1 cellular context compared by ENCODE assay signal in genomic region chr17:29042679-29043538, GRCh38.
TF ChIP-seq lines count a peak whose summit lies in the region.

Gene PIPOX (plus strand): TSS chr17:29043141. CDS start chr17:29043226, 85 bp downstream.

TF ChIP-seq in HepG2, 621 proteins besides CTCF, POLR2A, EP300 and RAD21 (continued from another document and continues in another):
- no peak for TF ChIP-seq ZBTB40 (IDR thresholded peaks at IDR 0.05)
- TF ChIP-seq ZBTB40 (CRISPR knock-in tag; IDR thresholded peaks at IDR 0.05): peak; percentile 72; the same call in 1 of the 2 replicates
- no peak for TF ChIP-seq ZBTB42 (CRISPR knock-in tag; IDR thresholded peaks at IDR 0.05)
- peak; percentile 47; the same call in 1 of the 2 replicates for TF ChIP-seq ZNF567 (CRISPR knock-in tag; IDR thresholded peaks at IDR 0.05; ENCODE audit: borderline replicate concordance)
- TF ChIP-seq ZC3H4 (CRISPR knock-in tag; IDR thresholded peaks at IDR 0.05; ENCODE audit: borderline replicate concordance): peak; percentile 31; the same call in 1 of the 2 replicates
- peak; percentile 87; the same call in 1 of the 2 replicates for TF ChIP-seq SNAPC2 (CRISPR knock-in tag; IDR thresholded peaks at IDR 0.05)
- no peak for TF ChIP-seq TERF1 (CRISPR knock-in tag; IDR thresholded peaks at IDR 0.05)
- peak; percentile 80 for TF ChIP-seq EED (CRISPR knock-in tag; IDR thresholded peaks at IDR 0.05)
- TF ChIP-seq SALL1 (CRISPR knock-in tag; IDR thresholded peaks at IDR 0.05): peak; percentile 75
- no peak; the same call in 1 of the 2 replicates for TF ChIP-seq MAFG (CRISPR knock-in tag; IDR thresholded peaks at IDR 0.05)
- TF ChIP-seq ZNF609 (CRISPR knock-in tag; IDR thresholded peaks at IDR 0.05; ENCODE audit: borderline replicate concordance): 0 out of 2 replicates have a peak, but pooled peaks have one; percentile 14
- TF ChIP-seq RFXANK (CRISPR knock-in tag; IDR thresholded peaks at IDR 0.05): no peak
- no peak for TF ChIP-seq ZNF652 (CRISPR knock-in tag; IDR thresholded peaks at IDR 0.05; ENCODE audit: borderline replicate concordance, low read depth)
- TF ChIP-seq MTERF4 (CRISPR knock-in tag; IDR thresholded peaks at IDR 0.05): no peak
- no peak for TF ChIP-seq KLF15 (CRISPR knock-in tag; IDR thresholded peaks at IDR 0.05; ENCODE audit: borderline replicate concordance)
- TF ChIP-seq ZBTB20 (CRISPR knock-in tag; IDR thresholded peaks at IDR 0.05; ENCODE audit: borderline replicate concordance, low read depth): 0 out of 2 replicates have a peak, but pooled peaks have one; percentile 23
- TF ChIP-seq PBX2 (CRISPR knock-in tag; IDR thresholded peaks at IDR 0.05): no peak
- TF ChIP-seq ZNF713 (CRISPR knock-in tag; IDR thresholded peaks at IDR 0.05): peak; percentile 89; the same call in 1 of the 2 replicates
- TF ChIP-seq ARID3A (IDR thresholded peaks at IDR 0.05; ENCODE audit: low read depth, low read length): no peak
- TF ChIP-seq REPIN1 (CRISPR knock-in tag; IDR thresholded peaks at IDR 0.05; ENCODE audit: borderline replicate concordance, low read depth): 0 out of 2 replicates have a peak, but pooled peaks have one; percentile 30
- no peak for TF ChIP-seq PAF1 (CRISPR knock-in tag; IDR thresholded peaks at IDR 0.05)
- peak; percentile 43; the same call in 1 of the 2 replicates for TF ChIP-seq ELF3 (CRISPR knock-in tag; IDR thresholded peaks at IDR 0.05)
- no peak for TF ChIP-seq ZNF10 (CRISPR knock-in tag; IDR thresholded peaks at IDR 0.05; ENCODE audit: borderline replicate concordance, low read depth)
- peak; percentile 66 for TF ChIP-seq RBM39 (IDR thresholded peaks at IDR 0.05; ENCODE audit: low read depth, low read length, poor library complexity, severe bottlenecking)
- TF ChIP-seq REL (CRISPR knock-in tag; conservative IDR thresholded peaks at IDR 0.05): no peak
- peak; percentile 34; the same call in 1 of the 2 replicates for TF ChIP-seq SMC3 (IDR thresholded peaks at IDR 0.05; ENCODE audit: low read length)
- TF ChIP-seq MYC (CRISPR knock-in tag; IDR thresholded peaks at IDR 0.05; ENCODE audit: borderline replicate concordance): peak; percentile 77; the same call in 1 of the 2 replicates
- no peak for TF ChIP-seq ZNF615 (CRISPR knock-in tag; IDR thresholded peaks at IDR 0.05; ENCODE audit: borderline replicate concordance)
- TF ChIP-seq ZNF598 (CRISPR knock-in tag; IDR thresholded peaks at IDR 0.05; ENCODE audit: borderline replicate concordance): no peak
- no peak for TF ChIP-seq CEBPG (CRISPR knock-in tag; IDR thresholded peaks at IDR 0.05)
- no peak for TF ChIP-seq ELK4 (CRISPR knock-in tag; IDR thresholded peaks at IDR 0.05; ENCODE audit: borderline replicate concordance)
- TF ChIP-seq ZNF337 (CRISPR knock-in tag; IDR thresholded peaks at IDR 0.05; ENCODE audit: borderline replicate concordance, low read depth): no peak
- no peak for TF ChIP-seq RFX3 (CRISPR knock-in tag; IDR thresholded peaks at IDR 0.05)
- TF ChIP-seq HMG20B (CRISPR knock-in tag; conservative IDR thresholded peaks at IDR 0.05): 0 out of 2 replicates have a peak, but pooled peaks have one; percentile 9
- TF ChIP-seq ZNF589 (CRISPR knock-in tag; conservative IDR thresholded peaks at IDR 0.05): no peak
- TF ChIP-seq ZNF510 (CRISPR knock-in tag; IDR thresholded peaks at IDR 0.05; ENCODE audit: low read depth): no peak
- no peak for TF ChIP-seq REXO4 (CRISPR knock-in tag; IDR thresholded peaks at IDR 0.05; ENCODE audit: borderline replicate concordance)
- no peak for TF ChIP-seq DDIT3 (CRISPR knock-in tag; IDR thresholded peaks at IDR 0.05)
- peak; percentile 79 for TF ChIP-seq NR2C2 (CRISPR knock-in tag; IDR thresholded peaks at IDR 0.05; ENCODE audit: borderline replicate concordance)
- TF ChIP-seq SIX4 (CRISPR knock-in tag; IDR thresholded peaks at IDR 0.05): no peak; the same call in 1 of the 2 replicates
- no peak for TF ChIP-seq BATF2 (CRISPR knock-in tag; IDR thresholded peaks at IDR 0.05)
